10 cellular contexts compared by ENCODE assay signal in the genomic region with DNA sequence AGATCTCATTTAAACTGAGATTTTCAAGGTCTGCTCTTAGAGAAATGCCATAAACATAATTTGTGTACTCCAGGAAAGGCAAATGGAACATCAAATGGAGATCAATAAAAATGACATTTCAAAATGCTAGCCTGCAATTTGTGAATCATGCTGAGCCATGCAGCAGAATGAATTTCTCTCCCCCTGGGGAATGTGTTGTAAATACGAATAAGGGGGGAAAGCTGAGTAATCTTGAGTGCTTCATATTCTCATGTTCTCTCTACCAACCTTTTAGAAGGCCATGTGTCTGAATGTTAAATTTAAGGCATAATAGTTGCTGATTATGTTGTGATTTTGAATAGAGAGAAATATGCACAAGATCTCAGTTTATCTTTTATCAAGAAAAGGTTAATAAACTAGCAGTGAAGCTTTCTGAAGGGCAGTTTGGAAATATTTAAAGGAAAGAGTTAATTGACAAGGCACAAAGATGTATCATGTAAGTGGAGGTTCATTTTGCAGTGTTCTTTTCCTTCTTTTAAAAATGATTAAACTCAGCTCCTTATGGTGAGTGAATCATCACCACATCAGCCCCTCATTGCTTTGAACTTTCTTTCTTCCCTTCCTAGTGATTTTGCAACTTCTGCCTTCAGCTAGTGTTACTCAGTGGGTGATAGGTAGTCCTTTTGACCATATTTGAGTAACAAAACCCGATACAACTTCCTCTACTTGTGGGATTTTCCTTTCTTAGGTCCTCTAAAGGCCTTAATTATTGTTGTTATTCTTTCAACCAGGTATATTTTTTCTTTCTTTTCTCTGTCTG. TPM values are rescaled to one million over a fixed set of nuclear protein-coding genes. Genes with fewer than 3 reads are reported as not detected.
DNase-seq lines count a peak whose midpoint lies in the region; ATAC-seq and TF ChIP-seq lines count a peak whose summit lies in the region.
"Had no signal": no experiment of that assay in that cellular context is flagged by ENCODE, and none has a peak within 500 bp of the region (broad histone marks: within the 10 kb centered on the region; RNA-seq: fewer than 3 reads in every experiment).

No MANE protein-coding gene starts in this region.

- TF ChIP-seq CTCF in CD8-positive, alpha-beta T cell (IDR thresholded peaks at IDR 0.05): no peak
- TF ChIP-seq CTCF in heart right ventricle (IDR thresholded peaks at IDR 0.05): no peak

- no peak overlapping the region for H3K4me3 ChIP-seq in CD8-positive, alpha-beta T cell (ENCODE audit: low read depth, low read length)
- no peak overlapping the region for H3K4me3 ChIP-seq in heart right ventricle
- H3K4me3 ChIP-seq: suprapubic skin had no signal

- H3K9me3 ChIP-seq in CD8-positive, alpha-beta T cell (ENCODE audit: low read length): no peaks in the 10 kb centered on the region
- H3K9me3 ChIP-seq in T-helper 17 cell (ENCODE audit: control insufficient read depth, low read length, poor library complexity, severe bottlenecking): no peaks in the 10 kb centered on the region
- no peaks in the 10 kb centered on the region for H3K9me3 ChIP-seq in heart right ventricle
- H3K9me3 ChIP-seq: suprapubic skin had no signal

- no peaks in the 10 kb centered on the region for H3K27me3 Mint-ChIP-seq in CD8-positive, alpha-beta T cell (ENCODE audit: low read depth)
- H3K27me3 Mint-ChIP-seq in T-helper 17 cell: no peaks in the 10 kb centered on the region

- WGBS in heart right ventricle, 2 donors: 77 to 83% methylated on average over 2 of the region's 2 CpGs

- peaks cover 12% of the 10 kb centered on the region for H3K4me1 Mint-ChIP-seq in CD8-positive, alpha-beta T cell (ENCODE audit: low read depth)
- H3K4me1 Mint-ChIP-seq in T-helper 17 cell: no peaks in the 10 kb centered on the region

- intact Hi-C loops in CD8-positive, alpha-beta T cell (cut with DNase I, micrococcal nuclease): no loop called here
- intact Hi-C loops in heart right ventricle (cut with DNase I): no loop called here

- H3K27ac ChIP-seq in CD8-positive, alpha-beta T cell (ENCODE audit: low read depth, low read length): no peak overlapping the region
- H3K27ac ChIP-seq in heart right ventricle: peak overlapping the region in 1 of 10 donors; percentile 51
- H3K27ac ChIP-seq: suprapubic skin had no signal

- no peaks in the 10 kb centered on the region for H3K9me3 Mint-ChIP-seq in CD8-positive, alpha-beta T cell

- DNase-seq in CD8-positive, alpha-beta T cell: no peak
- DNase-seq in T-helper 17 cell (no peak), glomerular visceral epithelial cell (ENCODE audit: extremely low spot score) (peak; percentile 55), heart right ventricle (no peak), NCI-H1048 (lab: John Stamatoyannopoulos, UW) (no peak), UCSD-AML1 (lab: John Stamatoyannopoulos, UW; ENCODE audit: unreplicated experiment) (no peak)
- DNase-seq: NCI-H526 had no signal

- H3K36me3 ChIP-seq in CD8-positive, alpha-beta T cell (ENCODE audit: insufficient read depth, low read length): no peaks in the 10 kb centered on the region
- peaks cover 0 to 76% (median 13%) of the 10 kb centered on the region in 9 donors for H3K36me3 ChIP-seq in heart right ventricle

- peaks cover 70% of the 10 kb centered on the region for H3K36me3 Mint-ChIP-seq in CD8-positive, alpha-beta T cell
- H3K36me3 Mint-ChIP-seq in T-helper 17 cell (ENCODE audit: low read depth): peaks cover 7% of the 10 kb centered on the region

- no peaks in the 10 kb centered on the region for H3K4me1 ChIP-seq in CD8-positive, alpha-beta T cell (ENCODE audit: insufficient read depth, low read length)
- peaks cover 0 to 13% (median 0%) of the 10 kb centered on the region in 9 donors for H3K4me1 ChIP-seq in heart right ventricle
- H3K4me1 ChIP-seq: suprapubic skin had no signal

- peak overlapping the region; percentile 45 for H3K27ac Mint-ChIP-seq in CD8-positive, alpha-beta T cell
- H3K27ac Mint-ChIP-seq in T-helper 17 cell: peak overlapping the region; percentile 82

- POLR2A ChIA-PET in CD8-positive, alpha-beta T cell (lab: Charles Lee): interaction anchor here (0.5 kb wide), 1 partner anchor 12 kb away, joined by 3 read pairs; no protein-coding TSS in a partner anchor

- no peak for ATAC-seq in CD8-positive, alpha-beta T cell
- ATAC-seq in HG02870 (IDR thresholded peaks at IDR 0.05; ENCODE audit: unreplicated experiment) (peak; percentile 64), T-helper 17 cell (no peak), heart right ventricle (no peak), GM21786 (IDR thresholded peaks at IDR 0.05; ENCODE audit: unreplicated experiment) (no peak)

- no peaks in the 10 kb centered on the region for H3K27me3 ChIP-seq in CD8-positive, alpha-beta T cell (ENCODE audit: insufficient read depth, low read length)
- no peaks in the 10 kb centered on the region for H3K27me3 ChIP-seq in heart right ventricle
- H3K27me3 ChIP-seq: suprapubic skin had no signal

- CTCF ChIA-PET in CD8-positive, alpha-beta T cell (lab: Charles Lee): no interaction called here

- no peak overlapping the region for H3K4me3 Mint-ChIP-seq in CD8-positive, alpha-beta T cell
- no peak overlapping the region for H3K4me3 Mint-ChIP-seq in T-helper 17 cell

RNA-seq across cellular contexts. Expression of a gene that starts 8.0 kb away (rescaled TPM):
- total RNA-seq in CD8-positive, alpha-beta T cell: 1 to 10 TPM; 6.5 to 9.9 TPM
- 10 to 100 TPM in 1 of 2 donors, 1 to 10 TPM in 1; 8.8 to 11.4 TPM for total RNA-seq in T-helper 17 cell
- total RNA-seq in heart right ventricle: 1 to 10 TPM; 6.8 to 9.6 (median 7.5) TPM
- polyA plus RNA-seq in heart right ventricle: 10 to 100 TPM in 1 of 2 donors, 1 to 10 TPM in 1; 3.8 to 10.9 TPM

RNA-seq across cellular contexts. Expression of a gene that starts 56.5 kb away (rescaled TPM):
- total RNA-seq in CD8-positive, alpha-beta T cell: 10 to 100 TPM; 28.0 to 30.5 TPM
- total RNA-seq in T-helper 17 cell: 10 to 100 TPM; 36.2 to 41.4 TPM
- 10 to 100 TPM in 9 of 10 donors, 1 to 10 TPM in 1; 9.9 to 13.8 (median 11.5) TPM for total RNA-seq in heart right ventricle
- 10 to 100 TPM in 1 of 2 donors, 1 to 10 TPM in 1; 8.2 to 26.7 TPM for polyA plus RNA-seq in heart right ventricle
